ENCODE assay signal across 17 cellular contexts in genomic region chr16:79981814-79982213, GRCh38.
A peak's percentile ranks its signal among the peaks of the same experiment; 100 is the strongest.
DNase-seq lines count a peak whose midpoint lies in the region; ATAC-seq, FAIRE-seq and TF ChIP-seq lines count a peak whose summit lies in the region.
"Had no signal": no experiment of that assay in that cellular context is flagged by ENCODE, and none has a peak within 500 bp of the region (broad histone marks: within the 10 kb centered on the region; RNA-seq: fewer than 3 reads in every experiment).

No MANE protein-coding gene starts in this region.

- no peak overlapping the region for H3K4me3 Mint-ChIP-seq in neural progenitor cell
- H3K4me3 Mint-ChIP-seq: CD4-positive, alpha-beta memory T cell; H9 had no signal

- FAIRE-seq in HTR-8/SVneo (lab: Jason Lieb, UNC) (peak; percentile 80), bronchial epithelial cell (lab: Jason Lieb, UNC) (peak; percentile 32), urothelium cell line (lab: Jason Lieb, UNC) (peak; percentile 86)
- FAIRE-seq: A549, GM12892 had no signal

- H3K4me1 Mint-ChIP-seq in neural progenitor cell = peaks cover 2% of the 10 kb centered on the region
- H3K4me1 Mint-ChIP-seq: CD4-positive, alpha-beta memory T cell; H9 had no signal

- H3K36me3 Mint-ChIP-seq in neural progenitor cell = no peaks in the 10 kb centered on the region
- H3K36me3 Mint-ChIP-seq: CD4-positive, alpha-beta memory T cell had no signal

- peaks cover 3% of the 10 kb centered on the region for H3K27me3 Mint-ChIP-seq in neural progenitor cell (ENCODE audit: insufficient read depth, low read depth)

- H3K9ac ChIP-seq in neural progenitor cell = no peak overlapping the region
- H3K9ac ChIP-seq: GM23248 had no signal

- H3K27me3 ChIP-seq in bronchial epithelial cell (ENCODE audit: control insufficient read depth, insufficient read depth, low read length) (no peaks in the 10 kb centered on the region), neural progenitor cell (no peaks in the 10 kb centered on the region)

- TF ChIP-seq CTCF in bronchial epithelial cell (IDR thresholded peaks at IDR 0.05; ENCODE audit: insufficient read depth, low read length, severe bottlenecking) (no peak), neural progenitor cell (IDR thresholded peaks at IDR 0.05) (no peak)

- H3K9me3 ChIP-seq in neural progenitor cell (ENCODE audit: low read depth) = no peaks in the 10 kb centered on the region
- H3K9me3 ChIP-seq: A549 had no signal

- peaks cover 11% of the 10 kb centered on the region for H3K4me1 ChIP-seq in neural progenitor cell

- H3F3A ChIP-seq in neural progenitor cell (ENCODE audit: low read depth) = no peaks in the 10 kb centered on the region

- no peak overlapping the region for H3K27ac Mint-ChIP-seq in neural progenitor cell
- H3K27ac Mint-ChIP-seq: CD4-positive, alpha-beta memory T cell; H9 had no signal

- no peaks in the 10 kb centered on the region for H3K9me3 Mint-ChIP-seq in neural progenitor cell
- H3K9me3 Mint-ChIP-seq: CD4-positive, alpha-beta memory T cell; H9 had no signal

- no peak for ATAC-seq in GM21529 (IDR thresholded peaks at IDR 0.05; ENCODE audit: unreplicated experiment)
- no peak for ATAC-seq in HG02885 (IDR thresholded peaks at IDR 0.05; ENCODE audit: poor library complexity, unreplicated experiment)
- ATAC-seq: A549, HCT116 had no signal

- H3K79me2 ChIP-seq in neural progenitor cell (ENCODE audit: low read depth) = no peaks in the 10 kb centered on the region

- no peak overlapping the region for H3K27ac ChIP-seq in neural progenitor cell
- H3K27ac ChIP-seq: A549, GM23248 had no signal

- no peaks in the 10 kb centered on the region for H3K36me3 ChIP-seq in bronchial epithelial cell (ENCODE audit: control insufficient read depth, insufficient read depth, low read length)
- H3K36me3 ChIP-seq in neural progenitor cell = no peaks in the 10 kb centered on the region

- DNase-seq in HTR-8/SVneo (ENCODE audit: insufficient read length, low spot score) (no peak), bronchial epithelial cell (ENCODE audit: low read depth) (no peak), neural progenitor cell (ENCODE audit: low spot score) (no peak), urothelium cell line (ENCODE audit: low spot score) (no peak), activated T-cell treated with anti-CD3 and anti-CD28 coated beads for 4 hours (no peak)
- DNase-seq: 8988T; ACHN; CD4-positive, alpha-beta memory T cell; COR-L47; GF-D8; GM23248; H9 had no signal

- no peaks in the 10 kb centered on the region for H4K20me1 ChIP-seq in neural progenitor cell (ENCODE audit: low read depth)

- no peak overlapping the region for H2AFZ ChIP-seq in neural progenitor cell (replicated peaks)
- H2AFZ ChIP-seq: GM23248 had no signal

- no peak overlapping the region for H3K4me3 ChIP-seq in bronchial epithelial cell (ENCODE audit: low read depth, low read length)
- H3K4me3 ChIP-seq in neural progenitor cell = no peak overlapping the region
- H3K4me3 ChIP-seq: A549, GM23248 had no signal

- H3K4me2 ChIP-seq in neural progenitor cell = peak overlapping the region; percentile 22
